9 cellular contexts compared by ENCODE assay signal in genomic region chr16:85025781-85026653, GRCh38. TPM values are rescaled to one million over a fixed set of nuclear protein-coding genes. Genes with fewer than 3 reads are reported as not detected.
DNase-seq lines count a peak whose midpoint lies in the region; ATAC-seq lines count a peak whose summit lies in the region.
"Had no signal": no experiment of that assay in that cellular context is flagged by ENCODE, and none has a peak within 500 bp of the region (broad histone marks: within the 10 kb centered on the region; RNA-seq: fewer than 3 reads in every experiment).

No MANE protein-coding gene starts in this region.

- H3K4me1 Mint-ChIP-seq in activated CD4-positive, alpha-beta T cell treated with anti-CD3 and anti-CD28 coated beads, Interleukin-2, amount 10 ng/mL, durations not matched to agents 7 days and 5 days, result peaks cover 41% of the 10 kb centered on the region
- H3K4me1 Mint-ChIP-seq in immature natural killer cell, result peaks cover 35 to 36% of the 10 kb centered on the region in 2 donors
- peaks cover 34 to 59% of the 10 kb centered on the region in 2 donors for H3K4me1 Mint-ChIP-seq in stimulated activated naive B cell treated with anti-CD40 and anti-IgM and Interleukin-4, amounts not matched to agents 10 μg/mL and 1 μg/mL and 100 μg/mL, for 72 hours

- no peaks in the 10 kb centered on the region for H3K9me3 Mint-ChIP-seq in activated CD4-positive, alpha-beta T cell treated with anti-CD3 and anti-CD28 coated beads, Interleukin-2, amount 10 ng/mL, durations not matched to agents 7 days and 5 days
- H3K9me3 Mint-ChIP-seq in immature natural killer cell, result no peaks in the 10 kb centered on the region
- H3K9me3 Mint-ChIP-seq in stimulated activated naive B cell treated with anti-CD40 and anti-IgM and Interleukin-4, amounts not matched to agents 10 μg/mL and 1 μg/mL and 100 μg/mL, for 72 hours, result no peaks in the 10 kb centered on the region

- no peaks in the 10 kb centered on the region for H3K27me3 Mint-ChIP-seq in activated CD4-positive, alpha-beta T cell treated with anti-CD3 and anti-CD28 coated beads, Interleukin-2, amount 10 ng/mL, durations not matched to agents 7 days and 5 days
- peaks cover 6 to 16% (median 14%) of the 10 kb centered on the region in 3 donors for H3K27me3 Mint-ChIP-seq in immature natural killer cell (ENCODE audit: low read depth in 3 of 3)
- peaks cover 7 to 8% of the 10 kb centered on the region in 2 donors for H3K27me3 Mint-ChIP-seq in stimulated activated naive B cell treated with anti-CD40 and anti-IgM and Interleukin-4, amounts not matched to agents 10 μg/mL and 1 μg/mL and 100 μg/mL, for 72 hours

- POLR2A ChIA-PET in activated CD4-positive, alpha-beta T cell treated with anti-CD3 and anti-CD28 coated beads, Interleukin-2, amount 10 ng/mL, durations not matched to agents 7 days and 5 days (lab: Charles Lee), result no interaction called here

- no peak for DNase-seq in activated CD4-positive, alpha-beta T cell treated with anti-CD3 and anti-CD28 coated beads, Interleukin-2, amount 10 ng/mL, durations not matched to agents 7 days and 5 days
- DNase-seq in activated CD4-positive, alpha-beta T cell treated with anti-CD3 and anti-CD28 coated beads for 1 hour, result no peak
- DNase-seq in SKM-1 treated with dmso at 0.1 percent for 144 hours (lab: John Stamatoyannopoulos, UW; ENCODE audit: unreplicated experiment), result peak; percentile 73
- DNase-seq in immature natural killer cell, result no peak
- no peak for DNase-seq in stimulated activated naive B cell treated with anti-CD40 and anti-IgM and Interleukin-4, amounts not matched to agents 10 μg/mL and 1 μg/mL and 100 μg/mL, for 72 hours
- no peak for DNase-seq in ureter (ENCODE audit: low spot score)
- no peak for DNase-seq in superior temporal gyrus (ENCODE audit: extremely low spot score)
- DNase-seq: MM.1S had no signal

- ATAC-seq in stimulated activated naive B cell treated with anti-CD40 and anti-IgM and Interleukin-4, amounts not matched to agents 10 μg/mL and 1 μg/mL and 100 μg/mL, for 72 hours (replicated peaks), result peak; percentile 26 to 33
- no peak for ATAC-seq in GM19397 (IDR thresholded peaks at IDR 0.05; ENCODE audit: unreplicated experiment)

- H3K36me3 Mint-ChIP-seq in activated CD4-positive, alpha-beta T cell treated with anti-CD3 and anti-CD28 coated beads, Interleukin-2, amount 10 ng/mL, durations not matched to agents 7 days and 5 days (ENCODE audit: low read depth), result no peaks in the 10 kb centered on the region
- no peaks in the 10 kb centered on the region for H3K36me3 Mint-ChIP-seq in immature natural killer cell
- no peaks in the 10 kb centered on the region for H3K36me3 Mint-ChIP-seq in stimulated activated naive B cell treated with anti-CD40 and anti-IgM and Interleukin-4, amounts not matched to agents 10 μg/mL and 1 μg/mL and 100 μg/mL, for 72 hours

- CTCF ChIA-PET in activated CD4-positive, alpha-beta T cell treated with anti-CD3 and anti-CD28 coated beads, Interleukin-2, amount 10 ng/mL, durations not matched to agents 7 days and 5 days (lab: Charles Lee), result interaction anchor here (1.3 to 3.2 kb wide), 5 partner anchors 11 to 35 kb away, joined by 3 to 12 read pairs (median 8); partner anchors contain the start of gene ZDHHC7

- peak overlapping the region; percentile 90 for H3K4me3 Mint-ChIP-seq in activated CD4-positive, alpha-beta T cell treated with anti-CD3 and anti-CD28 coated beads, Interleukin-2, amount 10 ng/mL, durations not matched to agents 7 days and 5 days
- H3K4me3 Mint-ChIP-seq in immature natural killer cell, result peak overlapping the region; percentile 78 to 94 (median 90)
- H3K4me3 Mint-ChIP-seq in stimulated activated naive B cell treated with anti-CD40 and anti-IgM and Interleukin-4, amounts not matched to agents 10 μg/mL and 1 μg/mL and 100 μg/mL, for 72 hours, result peak overlapping the region in 1 of 2 donors; percentile 99

- no peak overlapping the region for H3K27ac Mint-ChIP-seq in activated CD4-positive, alpha-beta T cell treated with anti-CD3 and anti-CD28 coated beads, Interleukin-2, amount 10 ng/mL, durations not matched to agents 7 days and 5 days
- H3K27ac Mint-ChIP-seq in immature natural killer cell, result peak overlapping the region in 5 of 6 donors; percentile 26 to 81 (median 61)
- H3K27ac Mint-ChIP-seq in stimulated activated naive B cell treated with anti-CD40 and anti-IgM and Interleukin-4, amounts not matched to agents 10 μg/mL and 1 μg/mL and 100 μg/mL, for 72 hours, result peak overlapping the region; percentile 88

RNA-seq across cellular contexts. Expression of gene KIAA0513, which starts 1.6 kb away (rescaled TPM):
- total RNA-seq in activated CD4-positive, alpha-beta T cell treated with anti-CD3 and anti-CD28 coated beads, Interleukin-2, amount 10 ng/mL, durations not matched to agents 7 days and 5 days, result 10 to 100 TPM; 13.6 to 14.8 TPM
- polyA plus RNA-seq in immature natural killer cell, result 1 to 10 TPM in 2 of 3 donors, under 1 TPM in 1; 0.11 to 8.7 (median 4.4) TPM
- total RNA-seq in ureter, result 16.1 TPM

RNA-seq across cellular contexts. Expression of gene ZDHHC7, which starts 14.7 kb away (rescaled TPM):
- total RNA-seq in activated CD4-positive, alpha-beta T cell treated with anti-CD3 and anti-CD28 coated beads, Interleukin-2, amount 10 ng/mL, durations not matched to agents 7 days and 5 days, result 10 to 100 TPM; 30.7 to 33.9 TPM
- polyA plus RNA-seq in immature natural killer cell, result 10 to 100 TPM; 28.2 to 46.6 (median 37.2) TPM
- total RNA-seq in ureter, result 50.5 TPM
